22 cellular contexts compared by ENCODE assay signal in the genomic region with DNA sequence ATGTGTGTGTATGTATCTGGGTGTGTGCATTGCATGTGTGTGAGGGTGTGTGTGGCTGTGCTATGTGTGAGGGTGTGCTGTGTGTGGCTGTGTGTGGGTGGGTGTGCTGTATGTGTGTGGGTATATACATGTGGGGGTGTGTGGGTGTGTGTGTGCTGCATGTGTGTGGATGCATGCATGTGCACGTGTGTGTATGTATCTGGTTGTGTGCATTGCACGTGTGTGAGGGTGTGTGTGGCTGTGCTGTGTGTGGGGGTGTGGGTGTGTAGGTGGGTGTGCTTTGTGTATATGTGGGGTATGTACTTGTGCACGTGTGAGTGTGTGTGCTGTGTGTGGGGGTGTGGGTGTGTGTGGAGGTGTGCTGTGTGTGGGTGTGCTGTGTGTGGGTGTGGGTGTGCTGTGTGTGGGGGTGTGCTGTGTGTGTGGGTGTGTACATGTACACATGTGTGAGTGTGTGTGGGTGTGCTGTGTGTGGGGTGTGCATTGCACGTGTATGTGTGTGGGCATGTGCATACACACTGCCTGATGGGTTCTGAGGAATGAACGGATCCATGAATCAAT.
DNase-seq lines count a peak whose midpoint lies in the region; ATAC-seq, FAIRE-seq and TF ChIP-seq lines count a peak whose summit lies in the region.
"Had no signal": no experiment of that assay in that cellular context is flagged by ENCODE, and none has a peak within 500 bp of the region (broad histone marks: within the 10 kb centered on the region; RNA-seq: fewer than 3 reads in every experiment).

No MANE protein-coding gene starts in this region.

- no peak overlapping the region for H3K4me3 ChIP-seq in BLaER1 treated with 17β-estradiol and CSF1 and Interleukin-3, amounts not matched to agents 10 nM and 100 nM
- no peak overlapping the region for H3K4me3 ChIP-seq in K562
- H3K4me3 ChIP-seq: Peyer's patch had no signal

- no peak for TF ChIP-seq POLR2A in K562 (conservative IDR thresholded peaks at IDR 0.05)

- H3K27ac ChIP-seq in BLaER1 treated with 17β-estradiol and CSF1 and Interleukin-3, amounts not matched to agents 10 nM and 100 nM: no peak overlapping the region
- H3K27ac ChIP-seq in K562 (ENCODE audit: extremely low read depth, low read depth, low read length): no peak overlapping the region
- H3K27ac ChIP-seq: HL-60, Peyer's patch had no signal

- TF ChIP-seq CTCF in K562 (IDR thresholded peaks at IDR 0.05 in 2 of 3, conservative IDR thresholded peaks at IDR 0.05 in 1 of 3; ENCODE audit: insufficient read depth in 2 of 3, low read depth in 1 of 3, low read length in 3 of 3): no peak

- in situ Hi-C loops in K562 (cut with MboI): no loop called here

- POLR2A ChIA-PET in K562 (lab: Yijun Ruan, JAX): no interaction called here

- TF ChIP-seq RAD21 in K562 (CRISPR knock-in tag; conservative IDR thresholded peaks at IDR 0.05 in 1 of 2, IDR thresholded peaks at IDR 0.05 in 1 of 2): no peak

- BruUV-seq in K562 (replicated peaks; lab: Mats Ljungman, UMichigan): no TSS peak

- no peak for TF ChIP-seq EP300 in K562 (IDR thresholded peaks at IDR 0.05; ENCODE audit: low read length)

- no peaks in the 10 kb centered on the region for H3K9me3 ChIP-seq in BLaER1 treated with 17β-estradiol and CSF1 and Interleukin-3, amounts not matched to agents 10 nM and 100 nM (replicated peaks in 1 of 11)
- H3K9me3 ChIP-seq in K562 (replicated peaks; ENCODE audit: control insufficient read depth, insufficient read depth, low read depth, low read length): no peaks in the 10 kb centered on the region
- H3K9me3 ChIP-seq: Peyer's patch had no signal

- H3K9me3 Mint-ChIP-seq in natural killer cell treated with Interleukin-12 subunit alpha and Interleukin-12 subunit beta and Interleukin-15 and Interleukin-18, amount 100 ng/mL, for 72 hours: no peaks in the 10 kb centered on the region
- H3K9me3 Mint-ChIP-seq in stimulated activated memory B cell treated with anti-CD40 and anti-IgM and Interleukin-4, amounts not matched to agents 10 μg/mL and 1 μg/mL and 100 μg/mL, for 72 hours: no peaks in the 10 kb centered on the region
- H3K9me3 Mint-ChIP-seq in activated naive CD4-positive, alpha-beta T cell treated with anti-CD3 and anti-CD28 coated beads, Interleukin-2, amount 10 ng/mL, durations not matched to agents 7 days and 5 days: no peaks in the 10 kb centered on the region

- no peak overlapping the region for H3K4me3 Mint-ChIP-seq in natural killer cell treated with Interleukin-12 subunit alpha and Interleukin-12 subunit beta and Interleukin-15 and Interleukin-18, amount 100 ng/mL, for 72 hours
- H3K4me3 Mint-ChIP-seq in stimulated activated memory B cell treated with anti-CD40 and anti-IgM and Interleukin-4, amounts not matched to agents 10 μg/mL and 1 μg/mL and 100 μg/mL, for 72 hours: no peak overlapping the region
- no peak overlapping the region for H3K4me3 Mint-ChIP-seq in activated naive CD4-positive, alpha-beta T cell treated with anti-CD3 and anti-CD28 coated beads, Interleukin-2, amount 10 ng/mL, durations not matched to agents 7 days and 5 days
- H3K4me3 Mint-ChIP-seq: IgD-negative memory B cell had no signal

- H3K4me2 ChIP-seq in BLaER1 treated with 17β-estradiol and CSF1 and Interleukin-3, amounts not matched to agents 10 nM and 100 nM: peak overlapping the region in 8 of 11 experiments; percentile 39 to 89 (median 84); a peak in 13 of 22 replicates
- no peak overlapping the region for H3K4me2 ChIP-seq in K562 (ENCODE audit: insufficient read depth, low read length)

- no peaks in the 10 kb centered on the region for H3K4me1 Mint-ChIP-seq in natural killer cell treated with Interleukin-12 subunit alpha and Interleukin-12 subunit beta and Interleukin-15 and Interleukin-18, amount 100 ng/mL, for 72 hours (ENCODE audit: low read depth in 2 of 2)
- H3K4me1 Mint-ChIP-seq in stimulated activated memory B cell treated with anti-CD40 and anti-IgM and Interleukin-4, amounts not matched to agents 10 μg/mL and 1 μg/mL and 100 μg/mL, for 72 hours: no peaks in the 10 kb centered on the region
- H3K4me1 Mint-ChIP-seq in activated naive CD4-positive, alpha-beta T cell treated with anti-CD3 and anti-CD28 coated beads, Interleukin-2, amount 10 ng/mL, durations not matched to agents 7 days and 5 days: peaks cover 2% of the 10 kb centered on the region

- DNase-seq in K562 (ENCODE audit: extremely low read depth in 1 of 4, low spot score in 3 of 4) (no peak), NAMALWA (ENCODE audit: low spot score) (no peak)
- DNase-seq in natural killer cell treated with Interleukin-12 subunit alpha and Interleukin-12 subunit beta and Interleukin-15 and Interleukin-18, amount 100 ng/mL, for 72 hours (ENCODE audit: low spot score): no peak
- DNase-seq in activated naive CD4-positive, alpha-beta T cell treated with anti-CD3 and anti-CD28 coated beads, Interleukin-2, amount 10 ng/mL, durations not matched to agents 7 days and 5 days: no peak
- no peak for DNase-seq in stimulated activated CD4-positive, alpha-beta T cell treated with anti-CD3 and anti-CD28 coated beads, Interleukin-4, amount 100 ng/mL, for 4 hours
- DNase-seq: C1 segment of cervical spinal cord, DMS79, MM.1S, NCI-H1092 treated with DMSO at 0.1 percent for 48 hours, NCI-H2029 treated with DMSO at 0.1 percent for 48 hours, NCI-H2171 treated with DMSO at 0.1 percent for 48 hours, NCI-H446, Right ventricle myocardium superior had no signal

- intact Hi-C loops in K562 (cut with micrococcal nuclease): no loop called here

- H3K4me1 ChIP-seq in BLaER1 treated with 17β-estradiol and CSF1 and Interleukin-3, amounts not matched to agents 10 nM and 100 nM: peaks cover 15 to 73% (median 65%) of the 10 kb centered on the region in 10 experiments
- H3K4me1 ChIP-seq in K562 (replicated peaks in 1 of 2; ENCODE audit: control insufficient read depth in 2 of 2, insufficient read depth in 2 of 2, low read length in 2 of 2): peaks cover 0 to 4% of the 10 kb centered on the region in 2 experiments; a peak in 1 of 5 replicates
- H3K4me1 ChIP-seq: Peyer's patch had no signal

- no peaks in the 10 kb centered on the region for H3K79me2 ChIP-seq in K562 (ENCODE audit: control insufficient read depth, insufficient read depth, low read length)

- H3K36me3 Mint-ChIP-seq in natural killer cell treated with Interleukin-12 subunit alpha and Interleukin-12 subunit beta and Interleukin-15 and Interleukin-18, amount 100 ng/mL, for 72 hours: no peaks in the 10 kb centered on the region
- no peaks in the 10 kb centered on the region for H3K36me3 Mint-ChIP-seq in stimulated activated memory B cell treated with anti-CD40 and anti-IgM and Interleukin-4, amounts not matched to agents 10 μg/mL and 1 μg/mL and 100 μg/mL, for 72 hours
- no peaks in the 10 kb centered on the region for H3K36me3 Mint-ChIP-seq in activated naive CD4-positive, alpha-beta T cell treated with anti-CD3 and anti-CD28 coated beads, Interleukin-2, amount 10 ng/mL, durations not matched to agents 7 days and 5 days
- H3K36me3 Mint-ChIP-seq: IgD-negative memory B cell had no signal

- H3K27me3 ChIP-seq in BLaER1 treated with 17β-estradiol and CSF1 and Interleukin-3, amounts not matched to agents 10 nM and 100 nM: no peaks in the 10 kb centered on the region
- H3K27me3 ChIP-seq in K562 (ENCODE audit: control insufficient read depth in 2 of 2, insufficient read depth in 2 of 2, low read length in 2 of 2): peaks cover 29 to 72% of the 10 kb centered on the region in 2 experiments
- H3K27me3 ChIP-seq: Peyer's patch had no signal

- no peak overlapping the region for H3K9ac ChIP-seq in BLaER1 treated with 17β-estradiol and CSF1 and Interleukin-3, amounts not matched to agents 10 nM and 100 nM
- H3K9ac ChIP-seq in K562 (ENCODE audit: insufficient read depth in 1 of 2, low read depth in 2 of 2, low read length in 2 of 2): no peak overlapping the region

- no peaks in the 10 kb centered on the region for H4K20me1 ChIP-seq in BLaER1 treated with 17β-estradiol and CSF1 and Interleukin-3, amounts not matched to agents 10 nM and 100 nM
- H4K20me1 ChIP-seq in K562 (replicated peaks; ENCODE audit: control insufficient read depth, insufficient read depth, low read length): no peaks in the 10 kb centered on the region

- H3K27ac Mint-ChIP-seq in natural killer cell treated with Interleukin-12 subunit alpha and Interleukin-12 subunit beta and Interleukin-15 and Interleukin-18, amount 100 ng/mL, for 72 hours: no peak overlapping the region
- no peak overlapping the region for H3K27ac Mint-ChIP-seq in stimulated activated memory B cell treated with anti-CD40 and anti-IgM and Interleukin-4, amounts not matched to agents 10 μg/mL and 1 μg/mL and 100 μg/mL, for 72 hours
- H3K27ac Mint-ChIP-seq in activated naive CD4-positive, alpha-beta T cell treated with anti-CD3 and anti-CD28 coated beads, Interleukin-2, amount 10 ng/mL, durations not matched to agents 7 days and 5 days: no peak overlapping the region
- H3K27ac Mint-ChIP-seq: IgD-negative memory B cell had no signal

- no peaks in the 10 kb centered on the region for H3K9me1 ChIP-seq in K562 (ENCODE audit: control insufficient read depth, insufficient read depth, low read length)

- 2% methylated on average over 5 of the region's 5 CpGs for WGBS in K562 (ENCODE audit: insufficient coverage, low coverage, missing lambda C conversion rate)

- H2AFZ ChIP-seq in K562 (ENCODE audit: low read depth, low read length): no peak overlapping the region

- no peak for ATAC-seq in K562
- peak; percentile 45 to 48 for ATAC-seq in natural killer cell treated with Interleukin-12 subunit alpha and Interleukin-12 subunit beta and Interleukin-15 and Interleukin-18, amount 100 ng/mL, for 72 hours
- ATAC-seq in stimulated activated memory B cell treated with anti-CD40 and anti-IgM and Interleukin-4, amounts not matched to agents 10 μg/mL and 1 μg/mL and 100 μg/mL, for 72 hours: peak; percentile 21

- H3K27me3 Mint-ChIP-seq in natural killer cell treated with Interleukin-12 subunit alpha and Interleukin-12 subunit beta and Interleukin-15 and Interleukin-18, amount 100 ng/mL, for 72 hours: peaks cover 0 to 4% of the 10 kb centered on the region in 2 donors
- H3K27me3 Mint-ChIP-seq in stimulated activated memory B cell treated with anti-CD40 and anti-IgM and Interleukin-4, amounts not matched to agents 10 μg/mL and 1 μg/mL and 100 μg/mL, for 72 hours: no peaks in the 10 kb centered on the region
- H3K27me3 Mint-ChIP-seq in activated naive CD4-positive, alpha-beta T cell treated with anti-CD3 and anti-CD28 coated beads, Interleukin-2, amount 10 ng/mL, durations not matched to agents 7 days and 5 days: no peaks in the 10 kb centered on the region
- H3K27me3 Mint-ChIP-seq: IgD-negative memory B cell had no signal

- CTCF ChIA-PET in K562 (lab: Yijun Ruan, JAX; ENCODE audit: low intra/inter-chr PET ratio): no interaction called here
- CTCF ChIA-PET in activated naive CD4-positive, alpha-beta T cell treated with anti-CD3 and anti-CD28 coated beads, Interleukin-2, amount 10 ng/mL, durations not matched to agents 7 days and 5 days (lab: Charles Lee): no interaction called here

- FAIRE-seq in K562 (lab: Jason Lieb, UNC): peak; percentile 29
- FAIRE-seq: D721Med, GM12892, GM18507, H54 had no signal

- no peaks in the 10 kb centered on the region for H3K36me3 ChIP-seq in BLaER1 treated with 17β-estradiol and CSF1 and Interleukin-3, amounts not matched to agents 10 nM and 100 nM
- H3K36me3 ChIP-seq in K562 (ENCODE audit: control insufficient read depth, insufficient read depth, low read length): no peaks in the 10 kb centered on the region
- H3K36me3 ChIP-seq: Peyer's patch had no signal
